ENCODE assay signal across 9 cellular contexts in the genomic region with DNA sequence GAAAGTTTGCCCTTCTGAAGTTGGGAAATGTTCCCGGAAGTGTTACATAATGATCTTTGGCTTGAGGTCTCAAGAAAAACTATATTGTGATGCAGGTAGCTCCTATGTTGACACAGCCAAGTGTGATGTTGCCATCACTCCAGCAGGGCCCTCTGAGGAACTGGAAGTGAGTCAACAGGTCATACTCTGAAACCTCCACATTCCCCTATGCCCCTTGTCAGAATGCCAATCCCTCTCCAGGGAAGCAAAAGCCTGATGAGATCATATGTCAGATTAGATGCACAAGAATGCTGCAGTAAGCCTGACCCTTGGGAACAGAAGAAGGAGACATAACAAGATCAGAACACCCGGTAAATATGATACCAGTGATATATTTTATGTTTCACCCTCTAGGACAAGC.
DNase-seq lines count a peak whose midpoint lies in the region; ATAC-seq and TF ChIP-seq lines count a peak whose summit lies in the region.
"Had no signal": no experiment of that assay in that cellular context is flagged by ENCODE, and none has a peak within 500 bp of the region (broad histone marks: within the 10 kb centered on the region; RNA-seq: fewer than 3 reads in every experiment).

No MANE protein-coding gene starts in this region.

- H3K36me3 ChIP-seq in SJCRH30: no peaks in the 10 kb centered on the region
- peaks cover 2 to 70% of the 10 kb centered on the region in 2 donors for H3K36me3 ChIP-seq in gastroesophageal sphincter
- peaks cover 10% of the 10 kb centered on the region for H3K36me3 ChIP-seq in smooth muscle cell (ENCODE audit: low read depth)

- no peak overlapping the region for H3K4me2 ChIP-seq in smooth muscle cell

- H3F3A ChIP-seq in smooth muscle cell (ENCODE audit: low read depth): peaks cover 23% of the 10 kb centered on the region

- H3K27ac ChIP-seq in SJCRH30 (no peak overlapping the region), gastroesophageal sphincter (peak overlapping the region in 3 of 4 donors; percentile 40 to 60 (median 46)), smooth muscle cell (ENCODE audit: low read depth) (peak overlapping the region; percentile 62)

- H3K4me3 ChIP-seq in HFF-Myc (replicated peaks; ENCODE audit: low read depth, low read length) (no peak overlapping the region), SJCRH30 (no peak overlapping the region), gastroesophageal sphincter (no peak overlapping the region), smooth muscle cell (no peak overlapping the region)

- 36 to 63% methylated on average over 2 of the region's 2 CpGs for WGBS in gastroesophageal sphincter (ENCODE audit: low coverage in 1 of 2), 2 donors
- WGBS in smooth muscle cell (ENCODE audit: low lambda C conversion rate): 81% methylated on average over 2 of the region's 2 CpGs

- no peaks in the 10 kb centered on the region for H4K20me1 ChIP-seq in smooth muscle cell (ENCODE audit: low read depth)

- no peaks in the 10 kb centered on the region for H3K9me3 ChIP-seq in SJCRH30 (replicated peaks)
- H3K9me3 ChIP-seq in gastroesophageal sphincter: no peaks in the 10 kb centered on the region
- no peaks in the 10 kb centered on the region for H3K9me3 ChIP-seq in smooth muscle cell (replicated peaks; ENCODE audit: low read depth)

- TF ChIP-seq CTCF in HFF-Myc (IDR thresholded peaks at IDR 0.05; ENCODE audit: low read depth, low read length, missing control alignments): no peak
- no peak for TF ChIP-seq CTCF in gastroesophageal sphincter (IDR thresholded peaks at IDR 0.05)
- no peak for TF ChIP-seq CTCF in smooth muscle cell (IDR thresholded peaks at IDR 0.05; ENCODE audit: borderline replicate concordance, insufficient read depth, poor library complexity, severe bottlenecking)

- H3K27me3 ChIP-seq in SJCRH30 (no peaks in the 10 kb centered on the region), gastroesophageal sphincter (no peaks in the 10 kb centered on the region), smooth muscle cell (ENCODE audit: low read depth) (no peaks in the 10 kb centered on the region)

- H3K4me1 ChIP-seq in SJCRH30 (0 out of 2 replicates have a peak, but pooled peaks cover 5% of the 10 kb centered on the region), gastroesophageal sphincter (peaks cover 0 to 38% (median 7%) of the 10 kb centered on the region in 3 donors), smooth muscle cell (ENCODE audit: low read depth) (no peaks in the 10 kb centered on the region)

- H3K9ac ChIP-seq in smooth muscle cell (ENCODE audit: low read depth): no peak overlapping the region

- peak; percentile 55 for ATAC-seq in gastroesophageal sphincter
- ATAC-seq in HG02870 (IDR thresholded peaks at IDR 0.05; ENCODE audit: unreplicated experiment): no peak
- no peak for ATAC-seq in GM19463 (IDR thresholded peaks at IDR 0.05; ENCODE audit: unreplicated experiment)
- ATAC-seq in left ventricle myocardium superior: no peak

- DNase-seq in HFF-Myc (ENCODE audit: extremely low read depth, low read depth) (peak; percentile 80), SJCRH30 (peak; percentile 77 to 78), smooth muscle cell (lab: John Stamatoyannopoulos, UW; ENCODE audit: unreplicated experiment) (no peak), left ventricle myocardium superior (no peak)
- no peak for DNase-seq in stimulated activated CD4-positive, alpha-beta T cell treated with anti-CD3 and anti-CD28 coated beads, Interleukin-4, amount 100 ng/mL, for 4 hours
- DNase-seq: stimulated activated CD4-positive, alpha-beta T cell treated with anti-CD3 and anti-CD28 coated beads, Interleukin-1b, Interleukin-23, amount 100 ng/mL, for 48 hours had no signal

- intact Hi-C loops in left ventricle myocardium superior (cut with micrococcal nuclease): no loop called here

- TF ChIP-seq POLR2A in gastroesophageal sphincter (IDR thresholded peaks at IDR 0.05): no peak

- H3K79me2 ChIP-seq in smooth muscle cell (ENCODE audit: low read depth): no peaks in the 10 kb centered on the region

- no peak for TF ChIP-seq EP300 in gastroesophageal sphincter (IDR thresholded peaks at IDR 0.05)

- no peak overlapping the region for H2AFZ ChIP-seq in smooth muscle cell (ENCODE audit: low read depth)

Comparison
In these comparisons a context has a peak if more than half of its experiments do, and no peak if none do; other contexts are left out.
1. DNase-seq: peak in HFF-Myc (single experiment) and SJCRH30 (2 of 2); none in smooth muscle cell (single experiment), stimulated activated CD4-positive, alpha-beta T cell treated with anti-CD3 and anti-CD28 coated beads, Interleukin-4, amount 100 ng/mL, for 4 hours (0 of 2) and left ventricle myocardium superior (single experiment).